ENCODE assay signal across 8 cellular contexts in genomic region chr5:148826082-148826971, GRCh38. TPM values are rescaled to one million over a fixed set of nuclear protein-coding genes. Genes with fewer than 3 reads are reported as not detected.
A peak's percentile ranks its signal among the peaks of the same experiment; 100 is the strongest.
DNase-seq lines count a peak whose midpoint lies in the region; ATAC-seq and TF ChIP-seq lines count a peak whose summit lies in the region.

Gene ADRB2, plus strand, starts transcription at chr5:148826611. Its CDS starts 221 bp downstream, at chr5:148826832.

- H3K4me3 ChIP-seq in CD4-positive, alpha-beta memory T cell (ENCODE audit: low read length in 2 of 2) = peak within 1 kb of the TSS; percentile 72 to 92
- H3K4me3 ChIP-seq in PC-9 = peak within 1 kb of the TSS; percentile 63
- peak within 1 kb of the TSS; percentile 69 for H3K4me3 ChIP-seq in fibroblast of pulmonary artery (replicated peaks; ENCODE audit: low read depth, low read length)

- H3K27ac ChIP-seq in CD4-positive, alpha-beta memory T cell (ENCODE audit: low read depth, low read length) = peak within 1 kb of the TSS; percentile 67
- peak within 1 kb of the TSS; percentile 68 for H3K27ac ChIP-seq in PC-9

- BruUV-seq in PC-9 (replicated peaks; lab: Mats Ljungman, UMichigan) = no TSS peak

- peak within 1 kb of the TSS; percentile 86 to 95 (median 90) for H3K4me3 Mint-ChIP-seq in CD4-positive, alpha-beta memory T cell
- H3K4me3 Mint-ChIP-seq in natural killer cell treated with Interleukin-12 subunit alpha and Interleukin-12 subunit beta and Interleukin-15 and Interleukin-18, amount 100 ng/mL, for 72 hours = peak within 1 kb of the TSS; percentile 91

- no peaks in the 10 kb centered on the region for H3K36me3 ChIP-seq in CD4-positive, alpha-beta memory T cell (ENCODE audit: insufficient read depth, low read length)
- H3K36me3 ChIP-seq in PC-9 (ENCODE audit: low read depth) = peaks cover 2% of the 10 kb centered on the region; the same call in 1 of the 2 replicates

- no peaks in the 10 kb centered on the region for H3K9me2 ChIP-seq in PC-9 (ENCODE audit: insufficient read depth)

- peak within 1 kb of the TSS; percentile 91 for H3K4me2 ChIP-seq in PC-9

- H3K27me3 Mint-ChIP-seq in CD4-positive, alpha-beta memory T cell = no peaks in the 10 kb centered on the region
- H3K27me3 Mint-ChIP-seq in natural killer cell treated with Interleukin-12 subunit alpha and Interleukin-12 subunit beta and Interleukin-15 and Interleukin-18, amount 100 ng/mL, for 72 hours = no peaks in the 10 kb centered on the region

- peaks cover 11% of the 10 kb centered on the region; the same call in 1 of the 2 replicates for H3F3A ChIP-seq in PC-9 (ENCODE audit: insufficient read depth, low read depth)

- TF ChIP-seq CTCF in PC-9 (conservative IDR thresholded peaks at IDR 0.05) (no peak), fibroblast of pulmonary artery (IDR thresholded peaks at IDR 0.05; ENCODE audit: low read length, missing control alignments) (no peak)

- H3K4me1 Mint-ChIP-seq in CD4-positive, alpha-beta memory T cell = peaks cover 20 to 62% (median 35%) of the 10 kb centered on the region in 4 donors
- peaks cover 50 to 54% of the 10 kb centered on the region in 2 donors for H3K4me1 Mint-ChIP-seq in natural killer cell treated with Interleukin-12 subunit alpha and Interleukin-12 subunit beta and Interleukin-15 and Interleukin-18, amount 100 ng/mL, for 72 hours (ENCODE audit: low read depth in 2 of 2)

- H4K20me1 ChIP-seq in PC-9 (ENCODE audit: insufficient read depth) = peaks cover 27% of the 10 kb centered on the region

- intact Hi-C loops in CD4-positive, alpha-beta memory T cell (cut with micrococcal nuclease) = loop anchor here (1.0 to 10.0 kb wide), 6 partner anchors 17 to 531 kb away; partner anchors contain the start of genes FBXO38 and PCYOX1L
- intact Hi-C loops in PC-9 (cut with micrococcal nuclease; ENCODE audit: unreplicated experiment) = loop anchor here (1.0 to 5.0 kb wide), 8 partner anchors 18 to 446 kb away; partner anchors contain the start of gene AFAP1L1

- H3K27ac Mint-ChIP-seq in CD4-positive, alpha-beta memory T cell = peak within 1 kb of the TSS; percentile 79 to 97 (median 93)
- peak within 1 kb of the TSS; percentile 75 to 93 for H3K27ac Mint-ChIP-seq in natural killer cell treated with Interleukin-12 subunit alpha and Interleukin-12 subunit beta and Interleukin-15 and Interleukin-18, amount 100 ng/mL, for 72 hours

- POLR2A ChIA-PET in CD4-positive, alpha-beta memory T cell (lab: Charles Lee; ENCODE audit: partially characterized antibody) = interaction anchor here (0.7 to 5.1 kb wide), 12 partner anchors 12 to 414 kb away, joined by 3 to 73 read pairs (median 4); no protein-coding TSS in a partner anchor
- POLR2A ChIA-PET in PC-9 (lab: Charles Lee; ENCODE audit: unreplicated experiment) = interaction anchor here (0.6 to 1.2 kb wide), 10 partner anchors 14 to 648 kb away, joined by 3 to 12 read pairs (median 4); no protein-coding TSS in a partner anchor

- no peaks in the 10 kb centered on the region for H3K9me3 Mint-ChIP-seq in CD4-positive, alpha-beta memory T cell
- no peaks in the 10 kb centered on the region for H3K9me3 Mint-ChIP-seq in natural killer cell treated with Interleukin-12 subunit alpha and Interleukin-12 subunit beta and Interleukin-15 and Interleukin-18, amount 100 ng/mL, for 72 hours

- DNase-seq in CD4-positive, alpha-beta memory T cell = peak; percentile 87 to 93 (median 88)
- peak; percentile 91 for DNase-seq in HPDE6-E6E7 (ENCODE audit: extremely low spot score)
- peak; percentile 90 to 98 for DNase-seq in PC-9
- peak; percentile 85 for DNase-seq in activated T-helper 9 cell treated with anti-CD3 and anti-CD28 coated beads, Interleukin-2, amount 50 U/mL, for 16 hours (ENCODE audit: low read depth)
- DNase-seq in fibroblast of pulmonary artery (ENCODE audit: low read depth) = peak; percentile 90
- DNase-seq in natural killer cell treated with Interleukin-12 subunit alpha and Interleukin-12 subunit beta and Interleukin-15 and Interleukin-18, amount 100 ng/mL, for 72 hours (ENCODE audit: low spot score) = peak; percentile 96
- DNase-seq in stimulated activated naive CD4-positive, alpha-beta T cell treated with Interleukin-2 at 50 U/mL for 16 hours (lab: John Stamatoyannopoulos, UW) = peak; percentile 88

- CTCF ChIA-PET in CD4-positive, alpha-beta memory T cell (lab: Charles Lee; ENCODE audit: partially characterized antibody) = interaction anchor here (0.7 to 3.3 kb wide), 6 partner anchors 7 to 170 kb away, joined by 3 to 19 read pairs (median 3); no protein-coding TSS in a partner anchor
- CTCF ChIA-PET in PC-9 (lab: Charles Lee) = interaction anchor here (0.5 to 2.0 kb wide), 8 partner anchors 18 to 1003 kb away, joined by 3 to 12 read pairs (median 4); no protein-coding TSS in a partner anchor

- H3K9me3 ChIP-seq in CD4-positive, alpha-beta memory T cell (ENCODE audit: control insufficient read depth in 1 of 2, low read length in 2 of 2) = no peaks in the 10 kb centered on the region
- H3K9me3 ChIP-seq in PC-9 (ENCODE audit: insufficient read depth, low read depth) = no peaks in the 10 kb centered on the region

- peaks cover 0 to 15% of the 10 kb centered on the region in 2 donors for H3K36me3 Mint-ChIP-seq in CD4-positive, alpha-beta memory T cell
- H3K36me3 Mint-ChIP-seq in natural killer cell treated with Interleukin-12 subunit alpha and Interleukin-12 subunit beta and Interleukin-15 and Interleukin-18, amount 100 ng/mL, for 72 hours = no peaks in the 10 kb centered on the region

- H2AFZ ChIP-seq in PC-9 = peak within 1 kb of the TSS; percentile 88

- peak; percentile 95 for ATAC-seq in GM19468 (IDR thresholded peaks at IDR 0.05; ENCODE audit: extremely low read depth, unreplicated experiment)
- ATAC-seq in natural killer cell treated with Interleukin-12 subunit alpha and Interleukin-12 subunit beta and Interleukin-15 and Interleukin-18, amount 100 ng/mL, for 72 hours = peak; percentile 95 to 96

- H3K27me3 ChIP-seq in CD4-positive, alpha-beta memory T cell (ENCODE audit: insufficient read depth, low read length) = no peaks in the 10 kb centered on the region
- H3K27me3 ChIP-seq in PC-9 (ENCODE audit: insufficient read depth, low read depth) = no peaks in the 10 kb centered on the region

- H3K4me1 ChIP-seq in CD4-positive, alpha-beta memory T cell (ENCODE audit: insufficient read depth, low read length) = peaks cover 40% of the 10 kb centered on the region
- H3K4me1 ChIP-seq in PC-9 (replicated peaks; ENCODE audit: insufficient read depth) = peaks cover 25% of the 10 kb centered on the region

- H3K79me2 ChIP-seq in PC-9 (ENCODE audit: low read depth) = peaks cover 48% of the 10 kb centered on the region

RNA-seq across cellular contexts. Expression of gene ADRB2, which starts in this region (rescaled TPM):
- 1 to 10 TPM; 5.6 to 6.1 TPM for total RNA-seq in CD4-positive, alpha-beta memory T cell
- 1 to 10 TPM; 3.6 to 5.2 TPM for polyA plus RNA-seq in CD4-positive, alpha-beta memory T cell
- total RNA-seq in PC-9 (2021) = 2.8 and 3.1 TPM in 2 replicates
- total RNA-seq in natural killer cell treated with Interleukin-12 subunit alpha and Interleukin-12 subunit beta and Interleukin-15 and Interleukin-18, amount 100 ng/mL, for 72 hours = 1 to 10 TPM; 3.8 to 4.4 TPM

Comparison
In these comparisons a context has a peak if more than half of its experiments do, and no peak if none do; other contexts are left out.
1. Peak in every context shown above with its lines: DNase-seq, ATAC-seq, H3K4me3 ChIP-seq and H3K27ac ChIP-seq.